In the genomic region with DNA sequence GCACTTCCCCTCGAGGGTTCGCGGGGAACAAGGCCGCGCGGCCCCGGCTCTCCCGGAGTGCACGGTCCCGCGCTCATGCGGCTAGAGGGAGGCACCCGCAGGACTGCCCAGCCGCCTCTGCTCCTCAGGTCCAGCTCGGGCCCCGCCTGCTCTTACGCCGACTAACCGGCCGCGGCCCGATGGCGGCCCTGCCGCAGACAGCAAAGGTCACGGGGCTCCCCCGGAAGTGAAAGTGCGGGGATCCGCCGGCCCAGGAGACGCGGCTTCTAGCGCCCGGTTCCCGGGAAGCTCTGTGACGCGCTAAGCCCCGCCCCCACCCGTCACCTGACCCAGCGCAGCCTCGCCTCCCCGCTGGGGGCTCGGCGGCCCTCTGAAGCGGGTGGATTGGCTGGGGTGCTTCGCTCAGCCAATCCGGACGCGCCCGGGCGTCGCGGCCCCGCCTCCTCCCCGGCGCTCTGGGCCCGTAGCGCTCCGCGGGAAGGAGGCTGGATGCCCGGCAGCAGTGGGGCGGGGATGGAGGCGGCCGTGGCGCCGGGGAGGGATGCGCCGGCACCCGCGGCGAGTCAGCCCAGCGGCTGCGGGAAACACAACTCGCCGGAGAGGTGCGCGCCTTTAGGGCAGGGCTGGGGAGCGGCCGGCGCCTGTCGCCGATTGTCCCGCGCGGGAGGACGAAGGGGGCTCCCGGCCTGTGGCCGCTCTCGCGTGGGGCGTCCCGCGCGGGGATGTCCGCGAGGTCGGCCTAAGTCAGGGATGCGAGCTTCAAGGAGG, we compare ENCODE assay signal across 1 cellular context.
TF ChIP-seq lines count a peak whose summit lies in the region.

A gene with protein sequence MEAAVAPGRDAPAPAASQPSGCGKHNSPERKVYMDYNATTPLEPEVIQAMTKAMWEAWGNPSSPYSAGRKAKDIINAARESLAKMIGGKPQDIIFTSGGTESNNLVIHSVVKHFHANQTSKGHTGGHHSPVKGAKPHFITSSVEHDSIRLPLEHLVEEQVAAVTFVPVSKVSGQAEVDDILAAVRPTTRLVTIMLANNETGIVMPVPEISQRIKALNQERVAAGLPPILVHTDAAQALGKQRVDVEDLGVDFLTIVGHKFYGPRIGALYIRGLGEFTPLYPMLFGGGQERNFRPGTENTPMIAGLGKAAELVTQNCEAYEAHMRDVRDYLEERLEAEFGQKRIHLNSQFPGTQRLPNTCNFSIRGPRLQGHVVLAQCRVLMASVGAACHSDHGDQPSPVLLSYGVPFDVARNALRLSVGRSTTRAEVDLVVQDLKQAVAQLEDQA (plus strand): TSS at position 460 of the 768 bp plus-strand sequence. CDS start 54 bp downstream, at position 514.

TF ChIP-seq in HepG2, 621 proteins besides CTCF, POLR2A, EP300 and RAD21 (continued from another document and continues in another):
- TF ChIP-seq, protein P1, sequence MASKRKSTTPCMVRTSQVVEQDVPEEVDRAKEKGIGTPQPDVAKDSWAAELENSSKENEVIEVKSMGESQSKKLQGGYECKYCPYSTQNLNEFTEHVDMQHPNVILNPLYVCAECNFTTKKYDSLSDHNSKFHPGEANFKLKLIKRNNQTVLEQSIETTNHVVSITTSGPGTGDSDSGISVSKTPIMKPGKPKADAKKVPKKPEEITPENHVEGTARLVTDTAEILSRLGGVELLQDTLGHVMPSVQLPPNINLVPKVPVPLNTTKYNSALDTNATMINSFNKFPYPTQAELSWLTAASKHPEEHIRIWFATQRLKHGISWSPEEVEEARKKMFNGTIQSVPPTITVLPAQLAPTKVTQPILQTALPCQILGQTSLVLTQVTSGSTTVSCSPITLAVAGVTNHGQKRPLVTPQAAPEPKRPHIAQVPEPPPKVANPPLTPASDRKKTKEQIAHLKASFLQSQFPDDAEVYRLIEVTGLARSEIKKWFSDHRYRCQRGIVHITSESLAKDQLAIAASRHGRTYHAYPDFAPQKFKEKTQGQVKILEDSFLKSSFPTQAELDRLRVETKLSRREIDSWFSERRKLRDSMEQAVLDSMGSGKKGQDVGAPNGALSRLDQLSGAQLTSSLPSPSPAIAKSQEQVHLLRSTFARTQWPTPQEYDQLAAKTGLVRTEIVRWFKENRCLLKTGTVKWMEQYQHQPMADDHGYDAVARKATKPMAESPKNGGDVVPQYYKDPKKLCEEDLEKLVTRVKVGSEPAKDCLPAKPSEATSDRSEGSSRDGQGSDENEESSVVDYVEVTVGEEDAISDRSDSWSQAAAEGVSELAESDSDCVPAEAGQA (IDR thresholded peaks at IDR 0.05; ENCODE audit: low read depth), result peak; percentile 81; the same call in 1 of the 2 replicates
- TF ChIP-seq, protein P1 (CRISPR knock-in tag; IDR thresholded peaks at IDR 0.05; ENCODE audit: borderline replicate concordance), result no peak
- TF ChIP-seq ZSCAN29 (CRISPR knock-in tag; conservative IDR thresholded peaks at IDR 0.05) (peak; percentile 86), NCOA2 (CRISPR knock-in tag; IDR thresholded peaks at IDR 0.05) (0 out of 2 replicates have a peak, but pooled peaks have one; percentile 38), ZNF441 (CRISPR knock-in tag; IDR thresholded peaks at IDR 0.05; ENCODE audit: borderline replicate concordance) (peak; percentile 60; the same call in 1 of the 2 replicates), ZNF235 (CRISPR knock-in tag; IDR thresholded peaks at IDR 0.05; ENCODE audit: borderline replicate concordance) (peak; percentile 85; the same call in 1 of the 2 replicates), NR1H2 (CRISPR knock-in tag; IDR thresholded peaks at IDR 0.05; ENCODE audit: borderline replicate concordance, low read depth) (0 out of 2 replicates have a peak, but pooled peaks have one; percentile 25), ZNF883 (CRISPR knock-in tag; IDR thresholded peaks at IDR 0.05; ENCODE audit: not compliant biosample characterization) (peak; percentile 64), TCF7 (IDR thresholded peaks at IDR 0.05; ENCODE audit: low read depth) (no peak), SP1 (IDR thresholded peaks at IDR 0.05) (no peak), SP1 (CRISPR knock-in tag; IDR thresholded peaks at IDR 0.05) (peak; percentile 73), ZNF44 (CRISPR knock-in tag; IDR thresholded peaks at IDR 0.05) (peak; percentile 86; the same call in 1 of the 2 replicates), ZNF3 (CRISPR knock-in tag; IDR thresholded peaks at IDR 0.05) (0 out of 2 replicates have a peak, but pooled peaks have one; percentile 57), ZNF678 (CRISPR knock-in tag; IDR thresholded peaks at IDR 0.05) (no peak), ETV6 (CRISPR knock-in tag; conservative IDR thresholded peaks at IDR 0.05) (peak; percentile 85)
- TF ChIP-seq, protein P2, sequence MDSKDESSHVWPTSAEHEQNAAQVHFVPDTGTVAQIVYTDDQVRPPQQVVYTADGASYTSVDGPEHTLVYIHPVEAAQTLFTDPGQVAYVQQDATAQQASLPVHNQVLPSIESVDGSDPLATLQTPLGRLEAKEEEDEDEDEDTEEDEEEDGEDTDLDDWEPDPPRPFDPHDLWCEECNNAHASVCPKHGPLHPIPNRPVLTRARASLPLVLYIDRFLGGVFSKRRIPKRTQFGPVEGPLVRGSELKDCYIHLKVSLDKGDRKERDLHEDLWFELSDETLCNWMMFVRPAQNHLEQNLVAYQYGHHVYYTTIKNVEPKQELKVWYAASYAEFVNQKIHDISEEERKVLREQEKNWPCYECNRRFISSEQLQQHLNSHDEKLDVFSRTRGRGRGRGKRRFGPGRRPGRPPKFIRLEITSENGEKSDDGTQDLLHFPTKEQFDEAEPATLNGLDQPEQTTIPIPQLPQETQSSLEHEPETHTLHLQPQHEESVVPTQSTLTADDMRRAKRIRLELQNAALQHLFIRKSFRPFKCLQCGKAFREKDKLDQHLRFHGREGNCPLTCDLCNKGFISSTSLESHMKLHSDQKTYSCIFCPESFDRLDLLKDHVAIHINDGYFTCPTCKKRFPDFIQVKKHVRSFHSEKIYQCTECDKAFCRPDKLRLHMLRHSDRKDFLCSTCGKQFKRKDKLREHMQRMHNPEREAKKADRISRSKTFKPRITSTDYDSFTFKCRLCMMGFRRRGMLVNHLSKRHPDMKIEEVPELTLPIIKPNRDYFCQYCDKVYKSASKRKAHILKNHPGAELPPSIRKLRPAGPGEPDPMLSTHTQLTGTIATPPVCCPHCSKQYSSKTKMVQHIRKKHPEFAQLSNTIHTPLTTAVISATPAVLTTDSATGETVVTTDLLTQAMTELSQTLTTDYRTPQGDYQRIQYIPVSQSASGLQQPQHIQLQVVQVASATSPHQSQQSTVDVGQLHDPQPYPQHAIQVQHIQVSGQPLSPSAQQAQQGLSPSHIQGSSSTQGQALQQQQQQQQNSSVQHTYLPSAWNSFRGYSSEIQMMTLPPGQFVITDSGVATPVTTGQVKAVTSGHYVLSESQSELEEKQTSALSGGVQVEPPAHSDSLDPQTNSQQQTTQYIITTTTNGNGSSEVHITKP (CRISPR knock-in tag; IDR thresholded peaks at IDR 0.05; ENCODE audit: low read depth), result 0 out of 2 replicates have a peak, but pooled peaks have one; percentile 58
- TF ChIP-seq, protein P3, sequence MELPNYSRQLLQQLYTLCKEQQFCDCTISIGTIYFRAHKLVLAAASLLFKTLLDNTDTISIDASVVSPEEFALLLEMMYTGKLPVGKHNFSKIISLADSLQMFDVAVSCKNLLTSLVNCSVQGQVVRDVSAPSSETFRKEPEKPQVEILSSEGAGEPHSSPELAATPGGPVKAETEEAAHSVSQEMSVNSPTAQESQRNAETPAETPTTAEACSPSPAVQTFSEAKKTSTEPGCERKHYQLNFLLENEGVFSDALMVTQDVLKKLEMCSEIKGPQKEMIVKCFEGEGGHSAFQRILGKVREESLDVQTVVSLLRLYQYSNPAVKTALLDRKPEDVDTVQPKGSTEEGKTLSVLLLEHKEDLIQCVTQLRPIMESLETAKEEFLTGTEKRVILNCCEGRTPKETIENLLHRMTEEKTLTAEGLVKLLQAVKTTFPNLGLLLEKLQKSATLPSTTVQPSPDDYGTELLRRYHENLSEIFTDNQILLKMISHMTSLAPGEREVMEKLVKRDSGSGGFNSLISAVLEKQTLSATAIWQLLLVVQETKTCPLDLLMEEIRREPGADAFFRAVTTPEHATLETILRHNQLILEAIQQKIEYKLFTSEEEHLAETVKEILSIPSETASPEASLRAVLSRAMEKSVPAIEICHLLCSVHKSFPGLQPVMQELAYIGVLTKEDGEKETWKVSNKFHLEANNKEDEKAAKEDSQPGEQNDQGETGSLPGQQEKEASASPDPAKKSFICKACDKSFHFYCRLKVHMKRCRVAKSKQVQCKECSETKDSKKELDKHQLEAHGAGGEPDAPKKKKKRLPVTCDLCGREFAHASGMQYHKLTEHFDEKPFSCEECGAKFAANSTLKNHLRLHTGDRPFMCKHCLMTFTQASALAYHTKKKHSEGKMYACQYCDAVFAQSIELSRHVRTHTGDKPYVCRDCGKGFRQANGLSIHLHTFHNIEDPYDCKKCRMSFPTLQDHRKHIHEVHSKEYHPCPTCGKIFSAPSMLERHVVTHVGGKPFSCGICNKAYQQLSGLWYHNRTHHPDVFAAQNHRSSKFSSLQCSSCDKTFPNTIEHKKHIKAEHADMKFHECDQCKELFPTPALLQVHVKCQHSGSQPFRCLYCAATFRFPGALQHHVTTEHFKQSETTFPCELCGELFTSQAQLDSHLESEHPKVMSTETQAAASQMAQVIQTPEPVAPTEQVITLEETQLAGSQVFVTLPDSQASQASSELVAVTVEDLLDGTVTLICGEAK (IDR thresholded peaks at IDR 0.05), result peak; percentile 51; the same call in 1 of the 2 replicates
- TF ChIP-seq, protein P3 (CRISPR knock-in tag; IDR thresholded peaks at IDR 0.05), result peak; percentile 96
- TF ChIP-seq, protein P4, sequence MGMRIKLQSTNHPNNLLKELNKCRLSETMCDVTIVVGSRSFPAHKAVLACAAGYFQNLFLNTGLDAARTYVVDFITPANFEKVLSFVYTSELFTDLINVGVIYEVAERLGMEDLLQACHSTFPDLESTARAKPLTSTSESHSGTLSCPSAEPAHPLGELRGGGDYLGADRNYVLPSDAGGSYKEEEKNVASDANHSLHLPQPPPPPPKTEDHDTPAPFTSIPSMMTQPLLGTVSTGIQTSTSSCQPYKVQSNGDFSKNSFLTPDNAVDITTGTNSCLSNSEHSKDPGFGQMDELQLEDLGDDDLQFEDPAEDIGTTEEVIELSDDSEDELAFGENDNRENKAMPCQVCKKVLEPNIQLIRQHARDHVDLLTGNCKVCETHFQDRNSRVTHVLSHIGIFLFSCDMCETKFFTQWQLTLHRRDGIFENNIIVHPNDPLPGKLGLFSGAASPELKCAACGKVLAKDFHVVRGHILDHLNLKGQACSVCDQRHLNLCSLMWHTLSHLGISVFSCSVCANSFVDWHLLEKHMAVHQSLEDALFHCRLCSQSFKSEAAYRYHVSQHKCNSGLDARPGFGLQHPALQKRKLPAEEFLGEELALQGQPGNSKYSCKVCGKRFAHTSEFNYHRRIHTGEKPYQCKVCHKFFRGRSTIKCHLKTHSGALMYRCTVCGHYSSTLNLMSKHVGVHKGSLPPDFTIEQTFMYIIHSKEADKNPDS (CRISPR knock-in tag; IDR thresholded peaks at IDR 0.05), result no peak
- TF ChIP-seq, protein P5, sequence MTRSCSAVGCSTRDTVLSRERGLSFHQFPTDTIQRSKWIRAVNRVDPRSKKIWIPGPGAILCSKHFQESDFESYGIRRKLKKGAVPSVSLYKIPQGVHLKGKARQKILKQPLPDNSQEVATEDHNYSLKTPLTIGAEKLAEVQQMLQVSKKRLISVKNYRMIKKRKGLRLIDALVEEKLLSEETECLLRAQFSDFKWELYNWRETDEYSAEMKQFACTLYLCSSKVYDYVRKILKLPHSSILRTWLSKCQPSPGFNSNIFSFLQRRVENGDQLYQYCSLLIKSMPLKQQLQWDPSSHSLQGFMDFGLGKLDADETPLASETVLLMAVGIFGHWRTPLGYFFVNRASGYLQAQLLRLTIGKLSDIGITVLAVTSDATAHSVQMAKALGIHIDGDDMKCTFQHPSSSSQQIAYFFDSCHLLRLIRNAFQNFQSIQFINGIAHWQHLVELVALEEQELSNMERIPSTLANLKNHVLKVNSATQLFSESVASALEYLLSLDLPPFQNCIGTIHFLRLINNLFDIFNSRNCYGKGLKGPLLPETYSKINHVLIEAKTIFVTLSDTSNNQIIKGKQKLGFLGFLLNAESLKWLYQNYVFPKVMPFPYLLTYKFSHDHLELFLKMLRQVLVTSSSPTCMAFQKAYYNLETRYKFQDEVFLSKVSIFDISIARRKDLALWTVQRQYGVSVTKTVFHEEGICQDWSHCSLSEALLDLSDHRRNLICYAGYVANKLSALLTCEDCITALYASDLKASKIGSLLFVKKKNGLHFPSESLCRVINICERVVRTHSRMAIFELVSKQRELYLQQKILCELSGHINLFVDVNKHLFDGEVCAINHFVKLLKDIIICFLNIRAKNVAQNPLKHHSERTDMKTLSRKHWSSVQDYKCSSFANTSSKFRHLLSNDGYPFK (CRISPR knock-in tag; IDR thresholded peaks at IDR 0.05; ENCODE audit: borderline replicate concordance), result peak; percentile 94
